In the genomic region with DNA sequence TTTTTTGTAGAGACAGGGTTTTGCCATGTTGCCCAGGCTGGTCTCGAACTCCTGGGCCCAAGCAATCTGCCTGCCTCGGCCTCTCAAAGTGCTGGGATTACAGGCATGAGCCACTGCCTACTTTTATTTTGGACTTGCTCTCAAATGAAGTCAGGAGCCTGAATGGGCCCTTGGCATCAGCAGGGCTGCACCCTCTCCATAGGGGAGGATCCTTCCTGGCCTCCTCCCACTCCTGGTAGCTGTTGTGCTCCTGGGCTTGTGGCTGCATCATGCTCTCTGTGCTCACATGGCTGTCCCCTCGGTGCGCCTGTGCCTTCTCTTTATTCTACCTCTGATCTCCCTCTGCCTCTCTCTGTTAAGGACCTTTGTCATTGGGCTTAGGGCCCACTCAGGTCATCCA, we compare ENCODE assay signal across 28 cellular contexts. TPM values are rescaled to one million over a fixed set of nuclear protein-coding genes. Genes with fewer than 3 reads are reported as not detected.
"Had no signal": no experiment of that assay in that cellular context is flagged by ENCODE, and none has a peak within 500 bp of the region (broad histone marks: within the 10 kb centered on the region; RNA-seq: fewer than 3 reads in every experiment).

No MANE protein-coding gene starts in this region.

- ATAC-seq: left cardiac atrium; left lobe of liver; left ventricle myocardium superior; mucosa of descending colon; naive thymus-derived CD4-positive, alpha-beta T cell; right lobe of liver; stimulated activated naive B cell treated with anti-CD40 and anti-IgM and Interleukin-4, amounts not matched to agents 10 μg/mL and 1 μg/mL and 100 μg/mL, for 72 hours; stimulated activated naive CD8-positive, alpha-beta T cell treated with anti-CD3 and anti-CD28 coated beads, Interleukin-15, Interleukin-2, amounts not matched to agents 100 U/mL and 50 U/mL, for 24 hours had no signal

- H3K27ac Mint-ChIP-seq: memory B cell; naive thymus-derived CD4-positive, alpha-beta T cell; nephron progenitor cell; progenitor cell of endocrine pancreas; stimulated activated naive B cell treated with anti-CD40 and anti-IgM and Interleukin-4, amounts not matched to agents 10 μg/mL and 1 μg/mL and 100 μg/mL, for 72 hours had no signal

- DNase-seq: hippocampal formation; kidney glomerular epithelial cell; left cardiac atrium; left ventricle myocardium superior; midbrain; mucosa of descending colon; naive thymus-derived CD4-positive, alpha-beta T cell; nephron progenitor cell; ovary; stimulated activated CD4-positive, alpha-beta T cell treated with anti-CD3 and anti-CD28 coated beads, Interleukin-12 subunit alpha, Interleukin-12 subunit beta, amount 100 ng/mL, for 4 hours; stimulated activated CD4-positive, alpha-beta T cell treated with anti-CD3 and anti-CD28 coated beads, Interleukin-15, amount 100 ng/mL, for 24 hours; stimulated activated CD4-positive, alpha-beta T cell treated with anti-CD3 and anti-CD28 coated beads, Interleukin-2, amount 100 ng/mL, for 24 hours; stimulated activated CD4-positive, alpha-beta T cell treated with anti-CD3 and anti-CD28 coated beads, Interleukin-4, amount 100 ng/mL, for 1 hour; stimulated activated naive B cell treated with anti-CD40 and anti-IgM and Interleukin-4, amounts not matched to agents 10 μg/mL and 1 μg/mL and 100 μg/mL, for 72 hours; stimulated activated naive CD8-positive, alpha-beta T cell treated with anti-CD3 and anti-CD28 coated beads, Interleukin-15, Interleukin-2, amounts not matched to agents 100 U/mL and 50 U/mL, for 24 hours; stomach; testis; thyroid gland; transverse colon; upper lobe of left lung had no signal

- H3K9me3 Mint-ChIP-seq: memory B cell; naive thymus-derived CD4-positive, alpha-beta T cell; nephron progenitor cell; stimulated activated naive B cell treated with anti-CD40 and anti-IgM and Interleukin-4, amounts not matched to agents 10 μg/mL and 1 μg/mL and 100 μg/mL, for 72 hours had no signal

- H3K36me3 Mint-ChIP-seq: memory B cell; naive thymus-derived CD4-positive, alpha-beta T cell; stimulated activated naive B cell treated with anti-CD40 and anti-IgM and Interleukin-4, amounts not matched to agents 10 μg/mL and 1 μg/mL and 100 μg/mL, for 72 hours had no signal

- H3K4me3 Mint-ChIP-seq: memory B cell; naive thymus-derived CD4-positive, alpha-beta T cell; nephron progenitor cell; stimulated activated naive B cell treated with anti-CD40 and anti-IgM and Interleukin-4, amounts not matched to agents 10 μg/mL and 1 μg/mL and 100 μg/mL, for 72 hours had no signal

RNA-seq across cellular contexts. Expression of gene DISP3, which starts 46.4 kb away (rescaled TPM):
- total RNA-seq: left lobe of liver, mesenteric fat pad, skeletal muscle tissue, smooth muscle cell, thyroid gland, vagina had no signal
